11 cellular contexts compared by ENCODE assay signal in genomic region chr2:19988600-19988999, GRCh38. TPM values are rescaled to one million over a fixed set of nuclear protein-coding genes. Genes with fewer than 3 reads are reported as not detected.
DNase-seq lines count a peak whose midpoint lies in the region; ATAC-seq and TF ChIP-seq lines count a peak whose summit lies in the region.
"Had no signal": no experiment of that assay in that cellular context is flagged by ENCODE, and none has a peak within 500 bp of the region (broad histone marks: within the 10 kb centered on the region; RNA-seq: fewer than 3 reads in every experiment).

No MANE protein-coding gene starts in this region.

- H3K27ac ChIP-seq in breast epithelium, result no peak overlapping the region

- TSS peak; percentile 32 for BruUV-seq in MCF 10A (replicated peaks; lab: Mats Ljungman, UMichigan)

- DNase-seq in MCF 10A (ENCODE audit: unreplicated experiment) (no peak), breast epithelium (ENCODE audit: low spot score in 2 of 2) (no peak), glutamatergic neuron (no peak), NCI-H2081 (lab: John Stamatoyannopoulos, UW) (no peak), NCI-H1930 (lab: John Stamatoyannopoulos, UW) (no peak), COLO829 (ENCODE audit: low spot score) (no peak)
- DNase-seq in activated CD8-positive, alpha-beta T cell treated with anti-CD3 and anti-CD28 coated beads for 36 hours, result no peak
- no peak for DNase-seq in stimulated activated naive CD8-positive, alpha-beta T cell treated with anti-CD3 and anti-CD28 coated beads, Interleukin-15, amount 100 ng/mL, for 72 hours
- DNase-seq: SHP77 treated with DMSO at 0.1 percent for 48 hours, small intestine, testis had no signal

- H3K9me3 Mint-ChIP-seq in MCF 10A (ENCODE audit: unreplicated experiment) (no peaks in the 10 kb centered on the region), glutamatergic neuron (ENCODE audit: unreplicated experiment) (no peaks in the 10 kb centered on the region)
- no peaks in the 10 kb centered on the region for H3K9me3 Mint-ChIP-seq in activated CD8-positive, alpha-beta T cell treated with anti-CD3 and anti-CD28 coated beads for 36 hours
- peaks cover 0 to 7% of the 10 kb centered on the region in 2 donors for H3K9me3 Mint-ChIP-seq in stimulated activated naive CD8-positive, alpha-beta T cell treated with anti-CD3 and anti-CD28 coated beads, Interleukin-15, amount 100 ng/mL, for 72 hours

- no peaks in the 10 kb centered on the region for H3K27me3 Mint-ChIP-seq in MCF 10A (ENCODE audit: insufficient read depth, unreplicated experiment)
- peaks cover 10% of the 10 kb centered on the region for H3K27me3 Mint-ChIP-seq in activated CD8-positive, alpha-beta T cell treated with anti-CD3 and anti-CD28 coated beads for 36 hours
- H3K27me3 Mint-ChIP-seq in glutamatergic neuron (ENCODE audit: unreplicated experiment), result no peaks in the 10 kb centered on the region
- peaks cover 19% of the 10 kb centered on the region for H3K27me3 Mint-ChIP-seq in stimulated activated naive CD8-positive, alpha-beta T cell treated with anti-CD3 and anti-CD28 coated beads, Interleukin-15, amount 100 ng/mL, for 72 hours

- peak overlapping the region; percentile 95 for H3K4me3 Mint-ChIP-seq in MCF 10A (ENCODE audit: unreplicated experiment)
- H3K4me3 Mint-ChIP-seq in activated CD8-positive, alpha-beta T cell treated with anti-CD3 and anti-CD28 coated beads for 36 hours, result peak overlapping the region; percentile 84
- peak overlapping the region; percentile 96 for H3K4me3 Mint-ChIP-seq in glutamatergic neuron (ENCODE audit: unreplicated experiment)
- peak overlapping the region; percentile 92 to 97 for H3K4me3 Mint-ChIP-seq in stimulated activated naive CD8-positive, alpha-beta T cell treated with anti-CD3 and anti-CD28 coated beads, Interleukin-15, amount 100 ng/mL, for 72 hours

- no peaks in the 10 kb centered on the region for H3K9me3 ChIP-seq in breast epithelium
- H3K9me3 ChIP-seq: testis had no signal

- no peaks in the 10 kb centered on the region for H3K27me3 ChIP-seq in breast epithelium
- H3K27me3 ChIP-seq: testis had no signal

- POLR2A ChIA-PET in MCF 10A (lab: Yijun Ruan, JAX), result interaction anchor here (0.5 to 2.9 kb wide), 16 partner anchors 10 to 1317 kb away, joined by 3 to 33 read pairs (median 4); partner anchors contain the start of gene LAPTM4A
- POLR2A ChIA-PET in activated CD8-positive, alpha-beta T cell treated with anti-CD3 and anti-CD28 coated beads for 36 hours (lab: Charles Lee), result interaction anchor here (1.0 to 1.8 kb wide), 2 partner anchors 10 to 11 kb away, joined by 3 to 4 read pairs; no protein-coding TSS in a partner anchor

- peak overlapping the region; percentile 77 for H3K27ac Mint-ChIP-seq in MCF 10A (ENCODE audit: low read depth, unreplicated experiment)
- no peak overlapping the region for H3K27ac Mint-ChIP-seq in activated CD8-positive, alpha-beta T cell treated with anti-CD3 and anti-CD28 coated beads for 36 hours
- H3K27ac Mint-ChIP-seq in glutamatergic neuron (ENCODE audit: unreplicated experiment), result no peak overlapping the region
- no peak overlapping the region for H3K27ac Mint-ChIP-seq in stimulated activated naive CD8-positive, alpha-beta T cell treated with anti-CD3 and anti-CD28 coated beads, Interleukin-15, amount 100 ng/mL, for 72 hours

- H3K36me3 Mint-ChIP-seq in MCF 10A (ENCODE audit: insufficient read depth, unreplicated experiment), result peaks cover 31% of the 10 kb centered on the region
- peaks cover 18% of the 10 kb centered on the region for H3K36me3 Mint-ChIP-seq in activated CD8-positive, alpha-beta T cell treated with anti-CD3 and anti-CD28 coated beads for 36 hours (ENCODE audit: low read depth)
- no peaks in the 10 kb centered on the region for H3K36me3 Mint-ChIP-seq in glutamatergic neuron (ENCODE audit: unreplicated experiment)

- peak overlapping the region in 1 of 3 donors; percentile 93 for H3K4me3 ChIP-seq in breast epithelium

- H3K4me1 Mint-ChIP-seq in MCF 10A (ENCODE audit: insufficient read depth, unreplicated experiment), result peaks cover 26% of the 10 kb centered on the region
- H3K4me1 Mint-ChIP-seq in activated CD8-positive, alpha-beta T cell treated with anti-CD3 and anti-CD28 coated beads for 36 hours (ENCODE audit: low read depth), result peaks cover 30% of the 10 kb centered on the region
- H3K4me1 Mint-ChIP-seq in glutamatergic neuron (ENCODE audit: low read depth, unreplicated experiment), result peaks cover 6% of the 10 kb centered on the region
- H3K4me1 Mint-ChIP-seq in stimulated activated naive CD8-positive, alpha-beta T cell treated with anti-CD3 and anti-CD28 coated beads, Interleukin-15, amount 100 ng/mL, for 72 hours, result peaks cover 24% of the 10 kb centered on the region

- ATAC-seq in activated CD8-positive, alpha-beta T cell treated with anti-CD3 and anti-CD28 coated beads for 36 hours, result no peak
- ATAC-seq in stimulated activated naive CD8-positive, alpha-beta T cell treated with anti-CD3 and anti-CD28 coated beads, Interleukin-15, amount 100 ng/mL, for 72 hours, result no peak

- intact Hi-C loops in MCF 10A (cut with micrococcal nuclease), result loop anchor here (1.0 kb wide), 1 partner anchor 23 kb away; no protein-coding TSS in a partner anchor
- intact Hi-C loops in breast epithelium (cut with DNase I; ENCODE audit: low total_unique reads), result loop anchor here (5.0 kb wide), 1 partner anchor 866 kb away; no protein-coding TSS in a partner anchor
- intact Hi-C loops in activated CD8-positive, alpha-beta T cell treated with anti-CD3 and anti-CD28 coated beads for 36 hours (cut with micrococcal nuclease), result no loop called here

- no peak for TF ChIP-seq POLR2A in breast epithelium (IDR thresholded peaks at IDR 0.05)

- H3K4me1 ChIP-seq in breast epithelium, result no peaks in the 10 kb centered on the region

- H3K36me3 ChIP-seq in breast epithelium, result no peaks in the 10 kb centered on the region

- CTCF ChIA-PET in MCF 10A (lab: Yijun Ruan, JAX), result interaction anchor here (2.0 to 2.2 kb wide), 2 partner anchors 26 to 106 kb away, joined by 6 to 10 read pairs; no protein-coding TSS in a partner anchor
- CTCF ChIA-PET in activated CD8-positive, alpha-beta T cell treated with anti-CD3 and anti-CD28 coated beads for 36 hours (lab: Charles Lee), result interaction anchor here (0.9 kb wide), 1 partner anchor 23 kb away, joined by 3 read pairs; no protein-coding TSS in a partner anchor

- TF ChIP-seq CTCF in MCF 10A (IDR thresholded peaks at IDR 0.05; ENCODE audit: unreplicated experiment) (no peak), breast epithelium (IDR thresholded peaks at IDR 0.05) (no peak), glutamatergic neuron (IDR thresholded peaks at IDR 0.05; ENCODE audit: partially characterized antibody, unreplicated experiment) (no peak)
- no peak for TF ChIP-seq CTCF in activated CD8-positive, alpha-beta T cell treated with anti-CD3 and anti-CD28 coated beads for 36 hours (IDR thresholded peaks at IDR 0.05)

RNA-seq across cellular contexts. Expression of gene WDR35, which starts 1.3 kb away (rescaled TPM):
- total RNA-seq in MCF 10A (2022) (13.2 and 17.5 TPM in 2 replicates), breast epithelium (10 to 100 TPM; 12.5 to 18.7 (median 17.7) TPM), glutamatergic neuron (ENCODE audit: unreplicated experiment) (6.4 TPM)
- 1 to 10 TPM; 5.6 to 5.9 TPM for total RNA-seq in activated CD8-positive, alpha-beta T cell treated with anti-CD3 and anti-CD28 coated beads for 36 hours

RNA-seq across cellular contexts. Expression of gene MATN3, which starts 23.9 kb away (rescaled TPM):
- total RNA-seq in MCF 10A (2022) (0.83 and 0.98 TPM in 2 replicates), breast epithelium (1 to 10 TPM; 1.3 to 2.9 (median 2.6) TPM), glutamatergic neuron (ENCODE audit: unreplicated experiment) (0.32 TPM)
- not detected for total RNA-seq in activated CD8-positive, alpha-beta T cell treated with anti-CD3 and anti-CD28 coated beads for 36 hours
